7 cellular contexts compared by ENCODE assay signal in the genomic region with DNA sequence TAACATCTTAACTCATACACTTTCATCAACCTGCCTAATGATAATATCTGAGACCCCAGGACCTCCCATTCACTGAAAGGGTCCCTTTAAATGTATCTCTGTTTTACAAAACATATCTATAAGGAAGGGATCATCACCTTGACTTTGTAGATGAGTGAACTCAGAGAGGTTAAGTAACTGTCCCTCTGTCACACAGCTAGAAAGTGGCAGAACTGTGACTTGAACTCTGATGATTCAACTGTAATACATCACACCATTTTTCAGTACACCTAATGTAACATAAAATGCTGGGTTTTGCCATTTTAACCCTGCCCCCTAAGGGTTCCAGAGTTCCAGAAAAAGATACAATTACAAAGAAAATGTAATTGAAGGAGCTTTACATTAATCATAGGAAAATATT.
"Had no signal": no experiment of that assay in that cellular context is flagged by ENCODE, and none has a peak within 500 bp of the region (broad histone marks: within the 10 kb centered on the region; RNA-seq: fewer than 3 reads in every experiment).

No MANE protein-coding gene starts in this region.

- H3K27ac Mint-ChIP-seq: GM23338 had no signal

- H3K4me3 Mint-ChIP-seq: GM23338 had no signal

- H3K36me3 ChIP-seq: HAP-1 had no signal

- H3K9me3 ChIP-seq: HAP-1 had no signal

- H2AFZ ChIP-seq: GM23338 had no signal

- H3K4me3 ChIP-seq: GM23338, HAP-1 had no signal

- H3K9me3 Mint-ChIP-seq: GM23338 had no signal

- H3K4me2 ChIP-seq: GM23338 had no signal

- ATAC-seq: GM23338, HCT116 had no signal

- DNase-seq: H7, IMR-90, KBM-7 had no signal

- FAIRE-seq: HTR-8/SVneo had no signal
